1 cellular context compared by ENCODE assay signal in genomic region chr3:46986782-46987484, GRCh38.
TF ChIP-seq lines count a peak whose summit lies in the region.

No MANE protein-coding gene starts in this region.

TF ChIP-seq in liver, 16 proteins besides CTCF, POLR2A, EP300 and RAD21 (continued from another document):
- TF ChIP-seq, protein P1, sequence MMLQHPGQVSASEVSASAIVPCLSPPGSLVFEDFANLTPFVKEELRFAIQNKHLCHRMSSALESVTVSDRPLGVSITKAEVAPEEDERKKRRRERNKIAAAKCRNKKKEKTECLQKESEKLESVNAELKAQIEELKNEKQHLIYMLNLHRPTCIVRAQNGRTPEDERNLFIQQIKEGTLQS (IDR thresholded peaks at IDR 0.05): no peak
- no peak for TF ChIP-seq HNF4G (IDR thresholded peaks at IDR 0.05)
- TF ChIP-seq YY1 (IDR thresholded peaks at IDR 0.05): no peak
- no peak for TF ChIP-seq MAX (IDR thresholded peaks at IDR 0.05)
